1 cellular context compared by ENCODE assay signal in genomic region chr20:3819413-3820047, GRCh38.
TF ChIP-seq lines count a peak whose summit lies in the region.

No MANE protein-coding gene starts in this region.

TF ChIP-seq in K562, 482 proteins besides CTCF, POLR2A, EP300 and RAD21:
- TF ChIP-seq TOE1 (IDR thresholded peaks at IDR 0.05; ENCODE audit: borderline replicate concordance) (0 out of 2 replicates have a peak, but pooled peaks have one; percentile 9), TOE1 (CRISPR knock-in tag; IDR thresholded peaks at IDR 0.05; ENCODE audit: borderline replicate concordance, low read depth) (no peak), SRF (CRISPR knock-in tag; IDR thresholded peaks at IDR 0.05) (no peak), EWSR1 (IDR thresholded peaks at IDR 0.05; ENCODE audit: borderline replicate concordance, low read depth, partially characterized antibody) (no peak), SMARCA4 (IDR thresholded peaks at IDR 0.05) (0 out of 2 replicates have a peak, but pooled peaks have one; percentile 49), ZNF780A (CRISPR knock-in tag; IDR thresholded peaks at IDR 0.05) (no peak), TEAD2 (tag; IDR thresholded peaks at IDR 0.05) (no peak), FOXJ2 (tag; IDR thresholded peaks at IDR 0.05) (0 out of 2 replicates have a peak, but pooled peaks have one; percentile 30), ZNF263 (CRISPR knock-in tag; IDR thresholded peaks at IDR 0.05; ENCODE audit: borderline replicate concordance) (no peak), PBX2 (CRISPR knock-in tag; IDR thresholded peaks at IDR 0.05; ENCODE audit: low read depth) (no peak), PBX2 (tag; conservative IDR thresholded peaks at IDR 0.05; ENCODE audit: low read depth) (no peak), ZKSCAN1 (IDR thresholded peaks at IDR 0.05; ENCODE audit: low read depth, low read length) (peak; percentile 94), ZNF586 (CRISPR knock-in tag; conservative IDR thresholded peaks at IDR 0.05) (no peak), SREBF2 (CRISPR knock-in tag; IDR thresholded peaks at IDR 0.05) (no peak), ZNF551 (CRISPR knock-in tag; IDR thresholded peaks at IDR 0.05) (no peak), ZKSCAN8 (CRISPR knock-in tag; IDR thresholded peaks at IDR 0.05) (no peak), ETV6 (IDR thresholded peaks at IDR 0.05; ENCODE audit: borderline replicate concordance in 1 of 2, low read depth in 2 of 2, low read length in 1 of 2) (no peak), ETV6 (CRISPR knock-in tag; IDR thresholded peaks at IDR 0.05; ENCODE audit: borderline replicate concordance) (no peak), CGGBP1 (CRISPR knock-in tag; IDR thresholded peaks at IDR 0.05) (no peak), SP2 (IDR thresholded peaks at IDR 0.05; ENCODE audit: extremely low read depth, low read depth, low read length, poor library complexity, severe bottlenecking) (no peak), STAT5B (CRISPR knock-in tag; IDR thresholded peaks at IDR 0.05) (no peak), DPF2 (IDR thresholded peaks at IDR 0.05) (peak; percentile 54; the same call in 1 of the 2 replicates), POLR2AphosphoS2 (IDR thresholded peaks at IDR 0.05; ENCODE audit: low read length) (no peak), ARID1B (IDR thresholded peaks at IDR 0.05) (0 out of 2 replicates have a peak, but pooled peaks have one; percentile 35), ZNF197 (CRISPR knock-in tag; IDR thresholded peaks at IDR 0.05; ENCODE audit: low read depth) (no peak), HDAC2 (IDR thresholded peaks at IDR 0.05) (no peak; the same call in 1 of the 2 replicates)
- TF ChIP-seq, protein P1, sequence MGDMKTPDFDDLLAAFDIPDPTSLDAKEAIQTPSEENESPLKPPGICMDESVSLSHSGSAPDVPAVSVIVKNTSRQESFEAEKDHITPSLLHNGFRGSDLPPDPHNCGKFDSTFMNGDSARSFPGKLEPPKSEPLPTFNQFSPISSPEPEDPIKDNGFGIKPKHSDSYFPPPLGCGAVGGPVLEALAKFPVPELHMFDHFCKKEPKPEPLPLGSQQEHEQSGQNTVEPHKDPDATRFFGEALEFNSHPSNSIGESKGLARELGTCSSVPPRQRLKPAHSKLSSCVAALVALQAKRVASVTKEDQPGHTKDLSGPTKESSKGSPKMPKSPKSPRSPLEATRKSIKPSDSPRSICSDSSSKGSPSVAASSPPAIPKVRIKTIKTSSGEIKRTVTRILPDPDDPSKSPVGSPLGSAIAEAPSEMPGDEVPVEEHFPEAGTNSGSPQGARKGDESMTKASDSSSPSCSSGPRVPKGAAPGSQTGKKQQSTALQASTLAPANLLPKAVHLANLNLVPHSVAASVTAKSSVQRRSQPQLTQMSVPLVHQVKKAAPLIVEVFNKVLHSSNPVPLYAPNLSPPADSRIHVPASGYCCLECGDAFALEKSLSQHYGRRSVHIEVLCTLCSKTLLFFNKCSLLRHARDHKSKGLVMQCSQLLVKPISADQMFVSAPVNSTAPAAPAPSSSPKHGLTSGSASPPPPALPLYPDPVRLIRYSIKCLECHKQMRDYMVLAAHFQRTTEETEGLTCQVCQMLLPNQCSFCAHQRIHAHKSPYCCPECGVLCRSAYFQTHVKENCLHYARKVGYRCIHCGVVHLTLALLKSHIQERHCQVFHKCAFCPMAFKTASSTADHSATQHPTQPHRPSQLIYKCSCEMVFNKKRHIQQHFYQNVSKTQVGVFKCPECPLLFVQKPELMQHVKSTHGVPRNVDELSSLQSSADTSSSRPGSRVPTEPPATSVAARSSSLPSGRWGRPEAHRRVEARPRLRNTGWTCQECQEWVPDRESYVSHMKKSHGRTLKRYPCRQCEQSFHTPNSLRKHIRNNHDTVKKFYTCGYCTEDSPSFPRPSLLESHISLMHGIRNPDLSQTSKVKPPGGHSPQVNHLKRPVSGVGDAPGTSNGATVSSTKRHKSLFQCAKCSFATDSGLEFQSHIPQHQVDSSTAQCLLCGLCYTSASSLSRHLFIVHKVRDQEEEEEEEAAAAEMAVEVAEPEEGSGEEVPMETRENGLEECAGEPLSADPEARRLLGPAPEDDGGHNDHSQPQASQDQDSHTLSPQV (IDR thresholded peaks at IDR 0.05), result 0 out of 2 replicates have a peak, but pooled peaks have one; percentile 17
